In genomic region chr19:44093931-44094765, GRCh38 we compare ENCODE assay signal across 1 cellular context.
TF ChIP-seq lines count a peak whose summit lies in the region.

Gene ZNF224, plus strand, starts transcription at chr19:44094361. Its CDS starts 3,513 bp downstream, at chr19:44097874.

TF ChIP-seq in K562, 482 proteins besides CTCF, POLR2A, EP300 and RAD21 (continued from another document and continues in another):
- no peak for TF ChIP-seq SRSF9 (IDR thresholded peaks at IDR 0.05; ENCODE audit: borderline replicate concordance, low read depth, low read length)
- TF ChIP-seq CTBP1 (IDR thresholded peaks at IDR 0.05; ENCODE audit: borderline replicate concordance) = no peak
- peak; percentile 52 for TF ChIP-seq TAF1 (IDR thresholded peaks at IDR 0.05; ENCODE audit: control insufficient read depth, extremely low read depth, insufficient read depth, low read length, severe bottlenecking)
- 0 out of 4 replicates have a peak, but pooled peaks of 1 of the 2 experiments have one; percentile 22 for TF ChIP-seq UBTF (IDR thresholded peaks at IDR 0.05; ENCODE audit: borderline replicate concordance in 1 of 2, low read depth in 2 of 2, low read length in 2 of 2)
- peak; percentile 72 for TF ChIP-seq POU5F1 (IDR thresholded peaks at IDR 0.05; ENCODE audit: borderline replicate concordance, low read depth, low read length, partially characterized antibody)
- TF ChIP-seq ID3 (CRISPR knock-in tag; IDR thresholded peaks at IDR 0.05) = no peak
- TF ChIP-seq ID3 (tag; IDR thresholded peaks at IDR 0.05) = 0 out of 2 replicates have a peak, but pooled peaks have one; percentile 24
- TF ChIP-seq RUNX1 (IDR thresholded peaks at IDR 0.05; ENCODE audit: low read depth) = peak; percentile 43; the same call in 1 of the 2 replicates
- TF ChIP-seq MXI1 (IDR thresholded peaks at IDR 0.05; ENCODE audit: low read depth, low read length) = 0 out of 2 replicates have a peak, but pooled peaks have one; percentile 28
- TF ChIP-seq ETV6 (IDR thresholded peaks at IDR 0.05; ENCODE audit: borderline replicate concordance in 1 of 2, low read depth in 2 of 2, low read length in 1 of 2) = 0 out of 4 replicates have a peak, but pooled peaks of 1 of the 2 experiments have one; percentile 17
- no peak for TF ChIP-seq ETV6 (CRISPR knock-in tag; IDR thresholded peaks at IDR 0.05; ENCODE audit: borderline replicate concordance)
- peak; percentile 45; the same call in 1 of the 2 replicates for TF ChIP-seq ATF7 (IDR thresholded peaks at IDR 0.05)
- TF ChIP-seq JUND (IDR thresholded peaks at IDR 0.05; ENCODE audit: borderline replicate concordance, low read depth, low read length) = peak; percentile 62; the same call in 1 of the 2 replicates
- no peak; the same call in 2 of the 3 replicates for TF ChIP-seq JUND (tag; IDR thresholded peaks at IDR 0.05; ENCODE audit: borderline replicate concordance, low read depth, low read length)
- peak; percentile 75 for TF ChIP-seq RBFOX2 (IDR thresholded peaks at IDR 0.05; ENCODE audit: low read depth, low read length)
- peak; percentile 77; the same call in 1 of the 2 replicates for TF ChIP-seq ESRRA (IDR thresholded peaks at IDR 0.05; ENCODE audit: borderline replicate concordance, low read depth)
- peak; percentile 51; the same call in 1 of the 2 replicates for TF ChIP-seq ZNF395 (CRISPR knock-in tag; IDR thresholded peaks at IDR 0.05)
- TF ChIP-seq EGR1 (conservative IDR thresholded peaks at IDR 0.05) = peak; percentile 47
- TF ChIP-seq ZNF609 (CRISPR knock-in tag; IDR thresholded peaks at IDR 0.05; ENCODE audit: borderline replicate concordance) = peak; percentile 34; the same call in 1 of the 2 replicates
- TF ChIP-seq ZMIZ1 (IDR thresholded peaks at IDR 0.05; ENCODE audit: low read depth in 2 of 2, low read length in 2 of 2) = peak in 1 of 2 experiments; percentile 66; a peak in 1 of 4 replicates
- peak; percentile 82 to 96 (median 93); a peak in 5 of 6 replicates for TF ChIP-seq ZBTB11 (CRISPR knock-in tag; IDR thresholded peaks at IDR 0.05)
- TF ChIP-seq ZNF589 (CRISPR knock-in tag; IDR thresholded peaks at IDR 0.05; ENCODE audit: low read depth) = 0 out of 2 replicates have a peak, but pooled peaks have one; percentile 45
- TF ChIP-seq FOS (IDR thresholded peaks at IDR 0.05; ENCODE audit: extremely low read depth, insufficient read length) = no peak
- 0 out of 2 replicates have a peak, but pooled peaks have one; percentile 15 for TF ChIP-seq SMC3 (conservative IDR thresholded peaks at IDR 0.05; ENCODE audit: insufficient read depth, low read depth, low read length)
- TF ChIP-seq MEF2D (tag; conservative IDR thresholded peaks at IDR 0.05; ENCODE audit: low read depth) = no peak
- TF ChIP-seq ATF1 (CRISPR knock-in tag; IDR thresholded peaks at IDR 0.05) = no peak
- TF ChIP-seq ATF1 (tag; IDR thresholded peaks at IDR 0.05) = peak; percentile 80
- no peak for TF ChIP-seq ILK (tag; IDR thresholded peaks at IDR 0.05; ENCODE audit: borderline replicate concordance, low read depth)
- TF ChIP-seq POLR2AphosphoS5 (IDR thresholded peaks at IDR 0.05; ENCODE audit: control insufficient read depth, insufficient read depth, low read depth, low read length) = peak; percentile 49; the same call in 1 of the 2 replicates
- no peak for TF ChIP-seq ATF3 (IDR thresholded peaks at IDR 0.05)
- no peak for TF ChIP-seq ATF3 (CRISPR knock-in tag; conservative IDR thresholded peaks at IDR 0.05)
- TF ChIP-seq PRDM10 (IDR thresholded peaks at IDR 0.05; ENCODE audit: partially characterized antibody) = peak; percentile 48
- TF ChIP-seq SOX6 (IDR thresholded peaks at IDR 0.05) = 0 out of 2 replicates have a peak, but pooled peaks have one; percentile 7
- TF ChIP-seq EP400 (IDR thresholded peaks at IDR 0.05) = 0 out of 2 replicates have a peak, but pooled peaks have one; percentile 18
- TF ChIP-seq CREM (IDR thresholded peaks at IDR 0.05; ENCODE audit: low read depth) = peak; percentile 94
- TF ChIP-seq LCOR (CRISPR knock-in tag; IDR thresholded peaks at IDR 0.05) = 0 out of 2 replicates have a peak, but pooled peaks have one; percentile 18
